ENCODE assay signal across 16 cellular contexts in the genomic region with DNA sequence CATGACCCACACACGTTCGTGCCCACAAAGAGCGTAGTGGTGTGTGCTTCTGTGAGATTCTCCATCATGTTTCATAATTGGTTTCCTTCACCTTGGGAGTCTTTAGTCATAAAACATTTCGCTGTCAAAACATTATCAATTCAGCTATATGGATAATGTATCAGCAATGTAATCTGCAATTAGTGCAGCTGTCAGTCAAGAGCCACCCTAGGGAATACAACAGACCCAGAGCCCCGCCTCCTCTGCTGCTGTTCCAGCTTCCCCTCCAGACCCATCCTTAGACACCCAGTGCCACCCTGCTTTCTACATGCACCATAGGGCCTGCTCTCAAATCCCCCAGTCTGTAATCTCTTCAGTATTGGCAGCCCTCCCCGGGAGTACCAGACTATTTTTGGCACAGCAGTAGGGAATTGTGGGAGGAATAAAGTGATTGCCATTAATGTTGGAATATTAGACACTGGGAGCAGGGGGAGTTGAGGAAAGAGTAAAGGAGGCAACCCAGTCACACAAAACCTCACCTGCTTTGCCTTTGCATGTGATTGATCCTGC. TPM values are rescaled to one million over a fixed set of nuclear protein-coding genes. Genes with fewer than 3 reads are reported as not detected.
DNase-seq lines count a peak whose midpoint lies in the region; ATAC-seq and TF ChIP-seq lines count a peak whose summit lies in the region.
"Had no signal": no experiment of that assay in that cellular context is flagged by ENCODE, and none has a peak within 500 bp of the region (broad histone marks: within the 10 kb centered on the region; RNA-seq: fewer than 3 reads in every experiment).

No MANE protein-coding gene starts in this region.

- no peaks in the 10 kb centered on the region for H3K27me3 ChIP-seq in naive thymus-derived CD4-positive, alpha-beta T cell (ENCODE audit: control insufficient read depth in 2 of 2, insufficient read depth in 2 of 2, low read length in 2 of 2)
- H3K27me3 ChIP-seq: BLaER1 treated with 17β-estradiol and CSF1 and Interleukin-3, amounts not matched to agents 10 nM and 100 nM had no signal

- DNase-seq in NCI-H2171 treated with DMSO at 0.1 percent for 48 hours (lab: John Stamatoyannopoulos, UW) (peak; percentile 5), NCI-H2171 (lab: John Stamatoyannopoulos, UW) (no peak), NCI-H82 (lab: John Stamatoyannopoulos, UW) (peak; percentile 81), glutamatergic neuron (peak; percentile 24)
- no peak for DNase-seq in naive thymus-derived CD4-positive, alpha-beta T cell
- DNase-seq: 8988T; AML-193; CD4-positive, CD25-positive, alpha-beta regulatory T cell; DMS 273 treated with DMSO at 0.1 percent for 48 hours; HCEC 1CT had no signal

- no peaks in the 10 kb centered on the region for H3K9me3 ChIP-seq in naive thymus-derived CD4-positive, alpha-beta T cell (ENCODE audit: control insufficient read depth in 2 of 3, low read length in 3 of 3)

- no peak for ATAC-seq in HG03175 (IDR thresholded peaks at IDR 0.05; ENCODE audit: unreplicated experiment)
- ATAC-seq in naive thymus-derived CD4-positive, alpha-beta T cell: no peak
- ATAC-seq in HG02885 (IDR thresholded peaks at IDR 0.05; ENCODE audit: poor library complexity, unreplicated experiment): no peak
- no peak for ATAC-seq in HG03571 (IDR thresholded peaks at IDR 0.05; ENCODE audit: unreplicated experiment)
- ATAC-seq: GM12878, K562 had no signal

- no peak overlapping the region for H3K27ac Mint-ChIP-seq in glutamatergic neuron (ENCODE audit: unreplicated experiment)
- H3K27ac Mint-ChIP-seq in naive thymus-derived CD4-positive, alpha-beta T cell: peak overlapping the region in 1 of 9 donors; percentile 4
- H3K27ac Mint-ChIP-seq: CD4-positive, CD25-positive, alpha-beta regulatory T cell had no signal

- intact Hi-C loops in naive thymus-derived CD4-positive, alpha-beta T cell (cut with micrococcal nuclease): no loop called here

- no peaks in the 10 kb centered on the region for H3K36me3 ChIP-seq in naive thymus-derived CD4-positive, alpha-beta T cell (ENCODE audit: control insufficient read depth in 2 of 3, insufficient read depth in 3 of 3, low read length in 3 of 3)
- H3K36me3 ChIP-seq: BLaER1 treated with 17β-estradiol and CSF1 and Interleukin-3, amounts not matched to agents 10 nM and 100 nM had no signal

- H3K36me3 Mint-ChIP-seq in glutamatergic neuron (ENCODE audit: unreplicated experiment): peaks cover 10% of the 10 kb centered on the region
- no peaks in the 10 kb centered on the region for H3K36me3 Mint-ChIP-seq in naive thymus-derived CD4-positive, alpha-beta T cell

- POLR2A ChIA-PET in naive thymus-derived CD4-positive, alpha-beta T cell (lab: Charles Lee): no interaction called here

- H3K4me3 Mint-ChIP-seq in glutamatergic neuron (ENCODE audit: unreplicated experiment): no peak overlapping the region
- no peak overlapping the region for H3K4me3 Mint-ChIP-seq in naive thymus-derived CD4-positive, alpha-beta T cell
- H3K4me3 Mint-ChIP-seq: CD4-positive, CD25-positive, alpha-beta regulatory T cell had no signal

- peaks cover 3% of the 10 kb centered on the region for H3K9me3 Mint-ChIP-seq in glutamatergic neuron (ENCODE audit: unreplicated experiment)
- H3K9me3 Mint-ChIP-seq in naive thymus-derived CD4-positive, alpha-beta T cell: peaks cover 0 to 2% (median 0%) of the 10 kb centered on the region in 11 donors

- no peaks in the 10 kb centered on the region for H3K4me1 ChIP-seq in naive thymus-derived CD4-positive, alpha-beta T cell (ENCODE audit: control insufficient read depth in 2 of 2, insufficient read depth in 2 of 2, low read length in 2 of 2)

- H3K27ac ChIP-seq in naive thymus-derived CD4-positive, alpha-beta T cell (ENCODE audit: low read depth, low read length): no peak overlapping the region
- H3K27ac ChIP-seq: BLaER1 treated with 17β-estradiol and CSF1 and Interleukin-3, amounts not matched to agents 10 nM and 100 nM had no signal

- no peaks in the 10 kb centered on the region for H3K4me1 Mint-ChIP-seq in glutamatergic neuron (ENCODE audit: low read depth, unreplicated experiment)
- H3K4me1 Mint-ChIP-seq in naive thymus-derived CD4-positive, alpha-beta T cell: no peaks in the 10 kb centered on the region
- H3K4me1 Mint-ChIP-seq: CD4-positive, CD25-positive, alpha-beta regulatory T cell had no signal

- peaks cover 3% of the 10 kb centered on the region for H3K27me3 Mint-ChIP-seq in glutamatergic neuron (ENCODE audit: unreplicated experiment)
- H3K27me3 Mint-ChIP-seq in naive thymus-derived CD4-positive, alpha-beta T cell: peaks cover 0 to 9% (median 5%) of the 10 kb centered on the region in 5 donors
- H3K27me3 Mint-ChIP-seq: CD4-positive, CD25-positive, alpha-beta regulatory T cell had no signal

- H3K4me3 ChIP-seq in naive thymus-derived CD4-positive, alpha-beta T cell (ENCODE audit: low read length): no peak overlapping the region
- H3K4me3 ChIP-seq: BLaER1 treated with 17β-estradiol and CSF1 and Interleukin-3, amounts not matched to agents 10 nM and 100 nM; GM12878; K562 had no signal

- CTCF ChIA-PET in naive thymus-derived CD4-positive, alpha-beta T cell (lab: Charles Lee): no interaction called here

- TF ChIP-seq CTCF in glutamatergic neuron (IDR thresholded peaks at IDR 0.05; ENCODE audit: partially characterized antibody, unreplicated experiment): no peak

RNA-seq across cellular contexts. Expression of gene C3orf80, which starts 31.5 kb away (rescaled TPM):
- total RNA-seq in glutamatergic neuron (ENCODE audit: unreplicated experiment): 0.34 TPM
- under 1 TPM in 1 of 5 experiments, not detected in 4; 0.19 TPM for total RNA-seq in naive thymus-derived CD4-positive, alpha-beta T cell
- not detected for polyA plus RNA-seq in naive thymus-derived CD4-positive, alpha-beta T cell
- total RNA-seq: GM12878 had no signal
- polyA plus RNA-seq: CD4-positive, CD25-positive, alpha-beta regulatory T cell had no signal

Comparison
In these comparisons a context has a peak if more than half of its experiments do, and no peak if none do; other contexts are left out.
1. DNase-seq: peak in NCI-H2171 treated with DMSO at 0.1 percent for 48 hours (single experiment), NCI-H82 (single experiment) and glutamatergic neuron (single experiment); none in NCI-H2171 (single experiment) and naive thymus-derived CD4-positive, alpha-beta T cell (0 of 9).